In genomic region chrX:120755066-120755846, GRCh38 we compare ENCODE assay signal across 9 cellular contexts.
DNase-seq lines count a peak whose midpoint lies in the region; ATAC-seq lines count a peak whose summit lies in the region.
"Had no signal": no experiment of that assay in that cellular context is flagged by ENCODE, and none has a peak within 500 bp of the region (broad histone marks: within the 10 kb centered on the region; RNA-seq: fewer than 3 reads in every experiment).

No MANE protein-coding gene starts in this region.

- no peak overlapping the region for H3K27ac Mint-ChIP-seq in immature natural killer cell

- H3K36me3 Mint-ChIP-seq in immature natural killer cell = no peaks in the 10 kb centered on the region

- H3K4me3 ChIP-seq in H7 (ENCODE audit: insufficient read depth, low read depth, low read length) = no peak overlapping the region
- H3K4me3 ChIP-seq: skin epidermis had no signal

- H3K27me3 Mint-ChIP-seq in immature natural killer cell (ENCODE audit: low read depth in 3 of 3) = peaks cover 0 to 7% (median 5%) of the 10 kb centered on the region in 3 donors

- DNase-seq in NAMALWA (ENCODE audit: low spot score) (peak; percentile 80), germinal center (ENCODE audit: low spot score) (peak; percentile 31), hepatic stellate cell (ENCODE audit: low spot score) (no peak), immature natural killer cell (no peak), H7 (no peak), activated gamma-delta T cell treated with Interleukin-2 at 50 U/mL for 16 hours (no peak)

- H3K4me1 Mint-ChIP-seq in immature natural killer cell = no peaks in the 10 kb centered on the region

- H3K9me3 Mint-ChIP-seq in immature natural killer cell = no peaks in the 10 kb centered on the region

- no peaks in the 10 kb centered on the region for H3K36me3 ChIP-seq in H7 (replicated peaks; ENCODE audit: control insufficient read depth, insufficient read depth, low read length)

- peak; percentile 72 for ATAC-seq in GM18867 (IDR thresholded peaks at IDR 0.05; ENCODE audit: unreplicated experiment)
- peak; percentile 49 for ATAC-seq in HG02571 (IDR thresholded peaks at IDR 0.05; ENCODE audit: unreplicated experiment)

- no peaks in the 10 kb centered on the region for H3K27me3 ChIP-seq in H7 (ENCODE audit: control insufficient read depth, insufficient read depth, low read length)

- H3K4me3 Mint-ChIP-seq in immature natural killer cell = no peak overlapping the region

Comparison
In these comparisons a context has a peak if more than half of its experiments do, and no peak if none do; other contexts are left out.
1. DNase-seq: peak in NAMALWA (single experiment) and germinal center (single experiment); none in hepatic stellate cell (single experiment), immature natural killer cell (0 of 3), H7 (single experiment) and activated gamma-delta T cell treated with Interleukin-2 at 50 U/mL for 16 hours (single experiment).